ENCODE assay signal across 8 cellular contexts in the genomic region with DNA sequence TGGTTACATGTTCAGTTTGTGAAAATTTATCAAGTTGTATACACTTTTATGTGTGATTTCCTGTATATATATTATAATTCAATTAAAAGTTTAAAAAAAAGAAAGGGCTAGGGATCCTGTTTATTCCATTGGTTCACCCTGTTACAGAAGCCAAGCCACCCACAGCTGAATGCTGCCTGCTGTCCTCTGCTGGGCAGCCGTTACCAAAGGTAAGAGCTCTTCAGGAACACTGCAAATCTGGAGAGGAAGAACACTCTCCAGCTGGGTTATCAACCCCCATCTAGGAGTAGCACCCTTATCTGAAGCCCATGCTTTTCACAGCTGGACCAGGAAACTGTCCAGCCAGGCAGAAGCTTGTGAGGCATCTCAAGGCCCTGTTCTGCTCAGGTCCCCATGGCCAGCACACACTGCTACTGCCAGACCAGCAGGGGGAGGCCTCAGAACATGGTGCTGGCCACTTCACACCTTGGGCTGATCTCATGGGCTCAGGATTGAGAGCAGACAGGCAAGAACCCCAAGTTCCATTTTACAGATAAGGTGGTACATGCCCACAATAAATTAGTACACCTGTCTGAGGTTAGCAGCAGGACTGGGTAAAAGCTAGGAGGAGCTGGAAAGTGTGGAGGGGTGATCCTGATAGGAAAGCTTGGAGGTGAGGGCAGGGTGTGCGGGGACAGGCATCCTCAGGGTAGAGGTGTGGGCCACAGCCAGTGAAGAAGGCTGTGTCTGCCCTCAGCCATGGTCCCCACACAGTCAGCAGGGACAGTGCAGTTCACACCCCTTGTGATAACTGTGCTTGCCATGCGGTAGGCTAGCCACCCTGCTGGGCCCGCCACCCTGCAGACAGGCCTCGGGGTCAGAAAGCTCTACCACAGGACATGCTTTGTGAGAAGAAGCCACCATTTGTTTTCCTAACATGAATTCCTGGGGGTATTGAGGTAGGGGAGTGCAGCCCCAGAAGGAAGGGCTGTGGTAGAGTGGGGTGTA. TPM values are rescaled to one million over a fixed set of nuclear protein-coding genes. Genes with fewer than 3 reads are reported as not detected.
DNase-seq lines count a peak whose midpoint lies in the region; ATAC-seq, FAIRE-seq and TF ChIP-seq lines count a peak whose summit lies in the region.

No MANE protein-coding gene starts in this region.

- TF ChIP-seq POLR2A in H54 (IDR thresholded peaks at IDR 0.05; ENCODE audit: low read depth, low read length) (no peak), gastrocnemius medialis (IDR thresholded peaks at IDR 0.05) (no peak)

- ATAC-seq in gastrocnemius medialis: peak in 1 of 2 donors; percentile 49
- no peak for ATAC-seq in GM21529 (IDR thresholded peaks at IDR 0.05; ENCODE audit: unreplicated experiment)

- no peaks in the 10 kb centered on the region for H3F3A ChIP-seq in PC-9 (ENCODE audit: insufficient read depth, low read depth)

- H3K27me3 ChIP-seq in BJ (ENCODE audit: control insufficient read depth, insufficient read depth, low read length) (no peaks in the 10 kb centered on the region), PC-9 (ENCODE audit: insufficient read depth, low read depth) (no peaks in the 10 kb centered on the region), gastrocnemius medialis (no peaks in the 10 kb centered on the region)

- H3K27ac ChIP-seq in PC-9 (no peak overlapping the region), gastrocnemius medialis (no peak overlapping the region)

- H4K20me1 ChIP-seq in PC-9 (ENCODE audit: insufficient read depth): no peaks in the 10 kb centered on the region

- H3K79me2 ChIP-seq in PC-9 (ENCODE audit: low read depth): no peaks in the 10 kb centered on the region

- H3K4me1 ChIP-seq in PC-9 (replicated peaks; ENCODE audit: insufficient read depth) (no peaks in the 10 kb centered on the region), gastrocnemius medialis (peaks cover 10 to 11% of the 10 kb centered on the region in 2 donors)

- DNase-seq in BJ (ENCODE audit: low read depth) (no peak), H54 (ENCODE audit: insufficient read length, low spot score) (peak; percentile 87), PC-9 (peak; percentile 57 to 71), germinal center (ENCODE audit: low spot score) (peak; percentile 44), gastrocnemius medialis (no peak), NCI-H1694 (lab: John Stamatoyannopoulos, UW) (no peak)
- DNase-seq in activated effector memory CD4-positive, alpha-beta T cell treated with Interleukin-2 at 50 U/mL for 16 hours: peak; percentile 14

- H3K4me3 ChIP-seq in BJ (ENCODE audit: low read depth, low read length) (no peak overlapping the region), PC-9 (no peak overlapping the region), gastrocnemius medialis (no peak overlapping the region)

- intact Hi-C loops in PC-9 (cut with micrococcal nuclease; ENCODE audit: unreplicated experiment) (loop anchor here (1.0 kb wide), 3 partner anchors 28 to 142 kb away; partner anchors contain the start of genes DRC3 and TOM1L2), gastrocnemius medialis (cut with DNase I; ENCODE audit: low total_unique reads) (no loop called here)

- CTCF ChIA-PET in BJ (lab: Yijun Ruan, JAX): interaction anchor here (0.6 to 4.5 kb wide), 31 partner anchors 9 to 149 kb away, joined by 3 to 88 read pairs (median 4); partner anchors contain the start of genes ATPAF2 and GID4
- CTCF ChIA-PET in PC-9 (lab: Charles Lee): interaction anchor here (0.5 to 1.7 kb wide), 6 partner anchors 10 to 623 kb away, joined by 3 to 14 read pairs (median 4); no protein-coding TSS in a partner anchor

- H3K9me2 ChIP-seq in PC-9 (ENCODE audit: insufficient read depth): no peaks in the 10 kb centered on the region

- H3K36me3 ChIP-seq in BJ (ENCODE audit: control insufficient read depth, insufficient read depth, low read length): peaks cover 12% of the 10 kb centered on the region
- H3K36me3 ChIP-seq in PC-9 (ENCODE audit: low read depth): no peaks in the 10 kb centered on the region
- peaks cover 0 to 6% of the 10 kb centered on the region in 2 donors for H3K36me3 ChIP-seq in gastrocnemius medialis

- FAIRE-seq in H54 (lab: Jason Lieb, UNC): no peak

- TF ChIP-seq CTCF in BJ (IDR thresholded peaks at IDR 0.05; ENCODE audit: insufficient read depth, low read depth, low read length): peak; percentile 95
- peak; percentile 93 for TF ChIP-seq CTCF in PC-9 (conservative IDR thresholded peaks at IDR 0.05)
- peak; percentile 46 to 68 (median 63) for TF ChIP-seq CTCF in gastrocnemius medialis (IDR thresholded peaks at IDR 0.05 in 4 of 5, conservative IDR thresholded peaks at IDR 0.05 in 1 of 5)

- no peak overlapping the region for H3K4me2 ChIP-seq in PC-9

- H3K9me3 ChIP-seq in PC-9 (ENCODE audit: insufficient read depth, low read depth): no peaks in the 10 kb centered on the region
- H3K9me3 ChIP-seq in gastrocnemius medialis: no peaks in the 10 kb centered on the region

- POLR2A ChIA-PET in BJ (lab: Charles Lee): no interaction called here
- POLR2A ChIA-PET in PC-9 (lab: Charles Lee; ENCODE audit: unreplicated experiment): interaction anchor here (0.6 kb wide), 1 partner anchor 76 kb away, joined by 5 read pairs; no protein-coding TSS in a partner anchor

- BruUV-seq in PC-9 (replicated peaks; lab: Mats Ljungman, UMichigan): no TSS peak

- in situ Hi-C loops in gastrocnemius medialis (cut with MboI; ENCODE audit: low sequenced_read_pairs in 4 of 4): loop anchor here in 3 of 4 donors (25.0 kb wide), 1 partner anchor 146 kb away; the partner anchor contains the start of genes ATPAF2 (in 3 of the 3) and GID4 (in 3 of the 3)

- no peak overlapping the region for H2AFZ ChIP-seq in PC-9

RNA-seq across cellular contexts. Expression of gene SREBF1, which starts 54.3 kb away (rescaled TPM):
- polyA plus RNA-seq in BJ (2011; rRNA removed): 14.2 and 27.7 TPM in 2 replicates
- 21.8 and 36.8 TPM in 2 replicates for polyA minus RNA-seq in BJ (2011; rRNA and poly(A)+ RNA removed)
- total RNA-seq in PC-9 (2021) (243 and 360 TPM in 2 replicates), gastrocnemius medialis (10 to 100 TPM; 11.1 to 64.5 (median 32.3) TPM)

Comparison
In these comparisons a context has a peak if more than half of its experiments do, and no peak if none do; other contexts are left out.
1. DNase-seq: peak in H54 (single experiment), PC-9 (2 of 2), activated effector memory CD4-positive, alpha-beta T cell treated with Interleukin-2 at 50 U/mL for 16 hours (single experiment) and germinal center (single experiment); none in BJ (single experiment), gastrocnemius medialis (0 of 2) and NCI-H1694 (single experiment).
2. Peak in every context shown above with its lines, with median percentiles within 50 percentile points of each other: CTCF ChIP-seq.